ENCODE assay signal across 1 cellular context in the genomic region with DNA sequence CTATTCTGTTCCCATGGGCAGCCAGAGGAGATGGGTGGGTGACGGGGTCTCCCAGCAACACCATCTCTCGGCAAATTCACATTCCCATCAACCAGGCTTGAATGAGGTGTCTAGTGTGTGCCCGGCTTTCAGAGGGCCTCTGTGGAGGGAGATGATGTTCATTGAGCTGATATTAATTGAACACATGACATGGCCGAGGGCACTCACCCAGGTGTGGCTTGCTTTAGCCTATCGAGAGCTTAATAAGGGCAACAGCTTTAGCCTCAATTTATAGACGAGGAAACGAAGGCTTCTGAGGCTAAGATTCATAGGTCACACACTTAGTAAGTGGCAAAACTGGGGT.
TF ChIP-seq lines count a peak whose summit lies in the region.

No MANE protein-coding gene starts in this region.

TF ChIP-seq in GM23338, 12 proteins besides CTCF, POLR2A, EP300 and RAD21 (continued from another document):
- TF ChIP-seq, protein P1, sequence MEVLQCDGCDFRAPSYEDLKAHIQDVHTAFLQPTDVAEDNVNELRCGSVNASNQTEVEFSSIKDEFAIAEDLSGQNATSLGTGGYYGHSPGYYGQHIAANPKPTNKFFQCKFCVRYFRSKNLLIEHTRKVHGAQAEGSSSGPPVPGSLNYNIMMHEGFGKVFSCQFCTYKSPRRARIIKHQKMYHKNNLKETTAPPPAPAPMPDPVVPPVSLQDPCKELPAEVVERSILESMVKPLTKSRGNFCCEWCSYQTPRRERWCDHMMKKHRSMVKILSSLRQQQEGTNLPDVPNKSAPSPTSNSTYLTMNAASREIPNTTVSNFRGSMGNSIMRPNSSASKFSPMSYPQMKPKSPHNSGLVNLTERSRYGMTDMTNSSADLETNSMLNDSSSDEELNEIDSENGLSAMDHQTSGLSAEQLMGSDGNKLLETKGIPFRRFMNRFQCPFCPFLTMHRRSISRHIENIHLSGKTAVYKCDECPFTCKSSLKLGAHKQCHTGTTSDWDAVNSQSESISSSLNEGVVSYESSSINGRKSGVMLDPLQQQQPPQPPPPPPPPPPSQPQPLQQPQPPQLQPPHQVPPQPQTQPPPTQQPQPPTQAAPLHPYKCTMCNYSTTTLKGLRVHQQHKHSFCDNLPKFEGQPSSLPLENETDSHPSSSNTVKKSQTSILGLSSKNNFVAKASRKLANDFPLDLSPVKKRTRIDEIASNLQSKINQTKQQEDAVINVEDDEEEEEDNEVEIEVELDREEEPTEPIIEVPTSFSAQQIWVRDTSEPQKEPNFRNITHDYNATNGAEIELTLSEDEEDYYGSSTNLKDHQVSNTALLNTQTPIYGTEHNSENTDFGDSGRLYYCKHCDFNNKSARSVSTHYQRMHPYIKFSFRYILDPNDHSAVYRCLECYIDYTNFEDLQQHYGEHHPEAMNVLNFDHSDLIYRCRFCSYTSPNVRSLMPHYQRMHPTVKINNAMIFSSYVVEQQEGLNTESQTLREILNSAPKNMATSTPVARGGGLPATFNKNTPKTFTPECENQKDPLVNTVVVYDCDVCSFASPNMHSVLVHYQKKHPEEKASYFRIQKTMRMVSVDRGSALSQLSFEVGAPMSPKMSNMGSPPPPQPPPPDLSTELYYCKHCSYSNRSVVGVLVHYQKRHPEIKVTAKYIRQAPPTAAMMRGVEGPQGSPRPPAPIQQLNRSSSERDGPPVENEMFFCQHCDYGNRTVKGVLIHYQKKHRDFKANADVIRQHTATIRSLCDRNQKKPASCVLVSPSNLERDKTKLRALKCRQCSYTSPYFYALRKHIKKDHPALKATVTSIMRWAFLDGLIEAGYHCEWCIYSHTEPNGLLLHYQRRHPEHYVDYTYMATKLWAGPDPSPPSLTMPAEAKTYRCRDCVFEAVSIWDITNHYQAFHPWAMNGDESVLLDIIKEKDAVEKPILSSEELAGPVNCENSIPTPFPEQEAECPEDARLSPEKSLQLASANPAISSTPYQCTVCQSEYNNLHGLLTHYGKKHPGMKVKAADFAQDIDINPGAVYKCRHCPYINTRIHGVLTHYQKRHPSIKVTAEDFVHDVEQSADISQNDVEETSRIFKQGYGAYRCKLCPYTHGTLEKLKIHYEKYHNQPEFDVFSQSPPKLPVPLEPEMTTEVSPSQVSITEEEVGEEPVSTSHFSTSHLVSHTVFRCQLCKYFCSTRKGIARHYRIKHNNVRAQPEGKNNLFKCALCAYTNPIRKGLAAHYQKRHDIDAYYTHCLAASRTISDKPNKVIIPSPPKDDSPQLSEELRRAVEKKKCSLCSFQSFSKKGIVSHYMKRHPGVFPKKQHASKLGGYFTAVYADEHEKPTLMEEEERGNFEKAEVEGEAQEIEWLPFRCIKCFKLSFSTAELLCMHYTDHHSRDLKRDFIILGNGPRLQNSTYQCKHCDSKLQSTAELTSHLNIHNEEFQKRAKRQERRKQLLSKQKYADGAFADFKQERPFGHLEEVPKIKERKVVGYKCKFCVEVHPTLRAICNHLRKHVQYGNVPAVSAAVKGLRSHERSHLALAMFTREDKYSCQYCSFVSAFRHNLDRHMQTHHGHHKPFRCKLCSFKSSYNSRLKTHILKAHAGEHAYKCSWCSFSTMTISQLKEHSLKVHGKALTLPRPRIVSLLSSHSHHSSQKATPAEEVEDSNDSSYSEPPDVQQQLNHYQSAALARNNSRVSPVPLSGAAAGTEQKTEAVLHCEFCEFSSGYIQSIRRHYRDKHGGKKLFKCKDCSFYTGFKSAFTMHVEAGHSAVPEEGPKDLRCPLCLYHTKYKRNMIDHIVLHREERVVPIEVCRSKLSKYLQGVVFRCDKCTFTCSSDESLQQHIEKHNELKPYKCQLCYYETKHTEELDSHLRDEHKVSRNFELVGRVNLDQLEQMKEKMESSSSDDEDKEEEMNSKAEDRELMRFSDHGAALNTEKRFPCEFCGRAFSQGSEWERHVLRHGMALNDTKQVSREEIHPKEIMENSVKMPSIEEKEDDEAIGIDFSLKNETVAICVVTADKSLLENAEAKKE (CRISPR knock-in tag; IDR thresholded peaks at IDR 0.05): no peak
- TF ChIP-seq ZNF114 (CRISPR knock-in tag; IDR thresholded peaks at IDR 0.05) (no peak), NANOG (IDR thresholded peaks at IDR 0.05; ENCODE audit: borderline replicate concordance) (no peak), POLR2AphosphoS5 (IDR thresholded peaks at IDR 0.05; ENCODE audit: low read depth) (no peak), ZNF331 (CRISPR knock-in tag; IDR thresholded peaks at IDR 0.05; ENCODE audit: low read depth) (no peak)
- TF ChIP-seq, protein P2, sequence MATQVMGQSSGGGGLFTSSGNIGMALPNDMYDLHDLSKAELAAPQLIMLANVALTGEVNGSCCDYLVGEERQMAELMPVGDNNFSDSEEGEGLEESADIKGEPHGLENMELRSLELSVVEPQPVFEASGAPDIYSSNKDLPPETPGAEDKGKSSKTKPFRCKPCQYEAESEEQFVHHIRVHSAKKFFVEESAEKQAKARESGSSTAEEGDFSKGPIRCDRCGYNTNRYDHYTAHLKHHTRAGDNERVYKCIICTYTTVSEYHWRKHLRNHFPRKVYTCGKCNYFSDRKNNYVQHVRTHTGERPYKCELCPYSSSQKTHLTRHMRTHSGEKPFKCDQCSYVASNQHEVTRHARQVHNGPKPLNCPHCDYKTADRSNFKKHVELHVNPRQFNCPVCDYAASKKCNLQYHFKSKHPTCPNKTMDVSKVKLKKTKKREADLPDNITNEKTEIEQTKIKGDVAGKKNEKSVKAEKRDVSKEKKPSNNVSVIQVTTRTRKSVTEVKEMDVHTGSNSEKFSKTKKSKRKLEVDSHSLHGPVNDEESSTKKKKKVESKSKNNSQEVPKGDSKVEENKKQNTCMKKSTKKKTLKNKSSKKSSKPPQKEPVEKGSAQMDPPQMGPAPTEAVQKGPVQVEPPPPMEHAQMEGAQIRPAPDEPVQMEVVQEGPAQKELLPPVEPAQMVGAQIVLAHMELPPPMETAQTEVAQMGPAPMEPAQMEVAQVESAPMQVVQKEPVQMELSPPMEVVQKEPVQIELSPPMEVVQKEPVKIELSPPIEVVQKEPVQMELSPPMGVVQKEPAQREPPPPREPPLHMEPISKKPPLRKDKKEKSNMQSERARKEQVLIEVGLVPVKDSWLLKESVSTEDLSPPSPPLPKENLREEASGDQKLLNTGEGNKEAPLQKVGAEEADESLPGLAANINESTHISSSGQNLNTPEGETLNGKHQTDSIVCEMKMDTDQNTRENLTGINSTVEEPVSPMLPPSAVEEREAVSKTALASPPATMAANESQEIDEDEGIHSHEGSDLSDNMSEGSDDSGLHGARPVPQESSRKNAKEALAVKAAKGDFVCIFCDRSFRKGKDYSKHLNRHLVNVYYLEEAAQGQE (IDR thresholded peaks at IDR 0.05; ENCODE audit: unreplicated experiment): no peak
